ENCODE assay signal across 8 cellular contexts in genomic region chr6:148342146-148343027, GRCh38. TPM values are rescaled to one million over a fixed set of nuclear protein-coding genes. Genes with fewer than 3 reads are reported as not detected.
DNase-seq lines count a peak whose midpoint lies in the region; ATAC-seq and TF ChIP-seq lines count a peak whose summit lies in the region.

TSS of gene SASH1 (plus strand) at chr6:148342838. CDS start at chr6:148343068, 230 bp downstream.

- H3K36me3 ChIP-seq in GM23338 (ENCODE audit: insufficient read depth) (no peaks in the 10 kb centered on the region), smooth muscle cell (ENCODE audit: low read depth) (no peaks in the 10 kb centered on the region)

- H3K27me3 Mint-ChIP-seq in GM23338 (ENCODE audit: insufficient read depth, low read depth, poor library complexity), result peaks cover 10% of the 10 kb centered on the region

- H3K4me1 ChIP-seq in GM23338 (ENCODE audit: insufficient read depth), result peaks cover 44% of the 10 kb centered on the region
- H3K4me1 ChIP-seq in smooth muscle cell (ENCODE audit: low read depth), result peaks cover 42% of the 10 kb centered on the region

- no peaks in the 10 kb centered on the region for H3K36me3 Mint-ChIP-seq in GM23338 (ENCODE audit: low read depth)

- H3F3A ChIP-seq in GM23338 (replicated peaks; ENCODE audit: low read depth) (peaks cover 12% of the 10 kb centered on the region; the same call in 1 of the 2 replicates), smooth muscle cell (ENCODE audit: low read depth) (peaks cover 5% of the 10 kb centered on the region)

- H3K79me2 ChIP-seq in GM23338 (replicated peaks; ENCODE audit: insufficient read depth) (peaks cover 34% of the 10 kb centered on the region), smooth muscle cell (ENCODE audit: low read depth) (peaks cover 11% of the 10 kb centered on the region)

- peak within 1 kb of the TSS; percentile 98 for H3K27ac ChIP-seq in GM23338 (ENCODE audit: low read depth)
- H3K27ac ChIP-seq in smooth muscle cell (ENCODE audit: low read depth), result peak within 1 kb of the TSS; percentile 84

- 1% methylated on average over 51 of the region's 69 CpGs for WGBS in smooth muscle cell (ENCODE audit: low lambda C conversion rate)

- H3K9me3 Mint-ChIP-seq in GM23338, result no peaks in the 10 kb centered on the region

- peak within 1 kb of the TSS; percentile 84 for H3K4me3 ChIP-seq in GM23338
- H3K4me3 ChIP-seq in LNCaP clone FGC (ENCODE audit: low read depth, low read length), result peak within 1 kb of the TSS; percentile 84
- H3K4me3 ChIP-seq in smooth muscle cell, result peak within 1 kb of the TSS; percentile 85

- ATAC-seq in GM23338, result peak; percentile 84

- no peaks in the 10 kb centered on the region for H3K9me3 ChIP-seq in smooth muscle cell (replicated peaks; ENCODE audit: low read depth)

- peak within 1 kb of the TSS; percentile 100 for H3K27ac Mint-ChIP-seq in GM23338

- H3K27me3 ChIP-seq in GM23338 (ENCODE audit: insufficient read depth) (peaks cover 11% of the 10 kb centered on the region; the same call in 1 of the 2 replicates), smooth muscle cell (ENCODE audit: low read depth) (no peaks in the 10 kb centered on the region)

- H3K4me1 Mint-ChIP-seq in GM23338, result peaks cover 48% of the 10 kb centered on the region

- DNase-seq in ELF-1 (ENCODE audit: low read depth, low spot score), result peak; percentile 97
- peak; percentile 97 for DNase-seq in GM23338 (ENCODE audit: low spot score)
- DNase-seq in LNCaP clone FGC (ENCODE audit: low read depth), result peak; percentile 51
- DNase-seq in SW480 (ENCODE audit: low spot score), result peak; percentile 80
- peak; percentile 42 for DNase-seq in dedifferentiated amniotic fluid mesenchymal stem cell (ENCODE audit: extremely low spot score)
- DNase-seq in kidney glomerular epithelial cell (lab: John Stamatoyannopoulos, UW), result peak; percentile 78
- peak; percentile 27 for DNase-seq in smooth muscle cell (lab: John Stamatoyannopoulos, UW; ENCODE audit: unreplicated experiment)
- no peak for DNase-seq in NCI-H1436 treated with DMSO at 0.1 percent for 48 hours (lab: John Stamatoyannopoulos, UW)

- no peaks in the 10 kb centered on the region for H3K9me2 ChIP-seq in GM23338 (ENCODE audit: insufficient read depth)

- peak within 1 kb of the TSS; percentile 92 for H3K4me2 ChIP-seq in GM23338
- H3K4me2 ChIP-seq in smooth muscle cell, result peak within 1 kb of the TSS; percentile 97

- no peaks in the 10 kb centered on the region for H4K20me1 ChIP-seq in GM23338 (replicated peaks; ENCODE audit: insufficient read depth)
- peaks cover 7% of the 10 kb centered on the region for H4K20me1 ChIP-seq in smooth muscle cell (ENCODE audit: low read depth)

- H3K4me3 Mint-ChIP-seq in GM23338, result peak within 1 kb of the TSS; percentile 90

- H3K9ac ChIP-seq in smooth muscle cell (ENCODE audit: low read depth), result peak within 1 kb of the TSS; percentile 97

- TF ChIP-seq CTCF in GM23338 (conservative IDR thresholded peaks at IDR 0.05; ENCODE audit: low read depth in 2 of 2), result no peak
- TF ChIP-seq CTCF in LNCaP clone FGC (IDR thresholded peaks at IDR 0.05; ENCODE audit: control insufficient read depth, extremely low read depth, insufficient read depth), result no peak
- TF ChIP-seq CTCF in smooth muscle cell (IDR thresholded peaks at IDR 0.05; ENCODE audit: borderline replicate concordance, insufficient read depth, poor library complexity, severe bottlenecking), result no peak

- H2AFZ ChIP-seq in GM23338 (peak within 1 kb of the TSS; percentile 67; the same call in 1 of the 2 replicates), smooth muscle cell (ENCODE audit: low read depth) (peak within 1 kb of the TSS; percentile 91)

TF ChIP-seq in GM23338, 12 proteins besides CTCF, POLR2A, EP300 and RAD21:
- TF ChIP-seq REST (IDR thresholded peaks at IDR 0.05; ENCODE audit: unreplicated experiment) (no peak), CREB1 (CRISPR knock-in tag; IDR thresholded peaks at IDR 0.05; ENCODE audit: low read depth) (peak; percentile 37; the same call in 1 of the 2 replicates), POLR2AphosphoS5 (IDR thresholded peaks at IDR 0.05; ENCODE audit: low read depth) (peak; percentile 40)

RNA-seq across cellular contexts. Expression of gene SASH1, which starts in this region (rescaled TPM):
- total RNA-seq in GM23338 (2014; rRNA removed; shearing (Covaris generic)), result 20.8 and 30.2 TPM in 2 replicates
- polyA plus RNA-seq in GM23338 (2016; fragmentation: Nextera tagmentation; extraction: Ambion mirVana) (7.4 and 8.2 TPM in 2 replicates), smooth muscle cell (12.7 and 13.3 TPM in 2 replicates)
- total RNA-seq in smooth muscle cell, result 16.2 and 21.2 TPM in 2 replicates
